ENCODE assay signal across 18 cellular contexts in the genomic region with DNA sequence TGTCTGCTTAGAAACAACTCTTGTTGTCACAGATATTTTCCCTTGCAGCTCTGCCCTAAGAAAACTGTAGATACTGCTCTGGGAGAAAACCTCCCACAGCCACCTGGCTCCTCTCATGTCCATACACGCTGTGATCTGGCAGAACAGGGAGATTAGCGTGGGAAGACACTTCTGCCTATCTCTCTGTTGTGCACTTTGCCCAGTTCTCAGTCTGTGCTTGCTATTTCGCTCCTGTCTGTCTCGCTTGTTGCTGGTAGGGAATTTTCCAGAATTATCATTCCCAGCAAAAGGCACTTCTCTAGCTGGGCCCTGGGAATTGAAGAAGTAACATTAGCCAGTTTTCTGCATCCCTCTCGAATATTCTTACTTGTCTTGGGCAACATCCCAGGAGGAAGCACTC. TPM values are rescaled to one million over a fixed set of nuclear protein-coding genes. Genes with fewer than 3 reads are reported as not detected.
DNase-seq lines count a peak whose midpoint lies in the region; ATAC-seq, FAIRE-seq and TF ChIP-seq lines count a peak whose summit lies in the region.
"Had no signal": no experiment of that assay in that cellular context is flagged by ENCODE, and none has a peak within 500 bp of the region (broad histone marks: within the 10 kb centered on the region; RNA-seq: fewer than 3 reads in every experiment).

No MANE protein-coding gene starts in this region.

- peak overlapping the region; percentile 50 for H3K27ac Mint-ChIP-seq in mesothelial cell of epicardium
- H3K27ac Mint-ChIP-seq: CD4-positive, alpha-beta T cell; H9; stimulated activated naive CD8-positive, alpha-beta T cell treated with anti-CD3 and anti-CD28 coated beads, Interleukin-15, Interleukin-2, amounts not matched to agents 100 ng/mL and 50 ng/mL, for 24 hours had no signal

- peaks cover 57% of the 10 kb centered on the region for H3K27me3 Mint-ChIP-seq in mesothelial cell of epicardium (ENCODE audit: low read depth)
- H3K27me3 Mint-ChIP-seq: CD4-positive, alpha-beta T cell had no signal

- TF ChIP-seq CTCF in RWPE1 (conservative IDR thresholded peaks at IDR 0.05; ENCODE audit: low read depth), result no peak
- TF ChIP-seq CTCF in mesothelial cell of epicardium (IDR thresholded peaks at IDR 0.05; ENCODE audit: unreplicated experiment), result no peak
- TF ChIP-seq CTCF in testis (IDR thresholded peaks at IDR 0.05), result no peak

- no peak overlapping the region for H3K4me3 Mint-ChIP-seq in mesothelial cell of epicardium
- H3K4me3 Mint-ChIP-seq: CD4-positive, alpha-beta T cell; central memory CD8-positive, alpha-beta T cell; H9; stimulated activated naive CD8-positive, alpha-beta T cell treated with anti-CD3 and anti-CD28 coated beads, Interleukin-15, Interleukin-2, amounts not matched to agents 100 ng/mL and 50 ng/mL, for 24 hours had no signal

- DNase-seq in RWPE1 (ENCODE audit: low spot score) (peak; percentile 30), mesothelial cell of epicardium (ENCODE audit: low spot score in 2 of 2, unreplicated experiment in 2 of 2) (no peak), testis (peak; percentile 89), HTR-8/SVneo (ENCODE audit: insufficient read length, low spot score) (no peak), NCI-H2029 treated with DMSO at 0.1 percent for 48 hours (lab: John Stamatoyannopoulos, UW) (no peak)
- no peak for DNase-seq in stimulated activated CD4-positive, alpha-beta T cell treated with anti-CD3 and anti-CD28 coated beads, Interleukin-12 subunit alpha, Interleukin-12 subunit beta, amount 100 ng/mL, for 4 hours
- DNase-seq: activated CD4-positive, CD25-positive, alpha-beta regulatory T cell; activated CD8-positive, alpha-beta memory T cell treated with anti-CD3 and anti-CD28 coated beads, Interleukin-2, amount 50 U/mL, for 4 hours; activated naive CD4-positive, alpha-beta T cell treated with anti-CD3 and anti-CD28 coated beads, Interleukin-2, amount 50 U/mL, for 16 hours; CD4-positive, alpha-beta T cell; H9; MG63; mucosa of descending colon; SW 1271 had no signal

- intact Hi-C loops in testis (cut with DNase I; ENCODE audit: low total_unique reads), result no loop called here

- no peak overlapping the region for H3K27ac ChIP-seq in RWPE1
- peak overlapping the region; percentile 45 to 58 for H3K27ac ChIP-seq in testis
- H3K27ac ChIP-seq: esophagus muscularis mucosa had no signal

- POLR2A ChIA-PET in RWPE1 (lab: Yijun Ruan, JAX; ENCODE audit: low non-redundant PET), result no interaction called here

- peaks cover 21% of the 10 kb centered on the region for H3K4me1 Mint-ChIP-seq in mesothelial cell of epicardium
- H3K4me1 Mint-ChIP-seq: central memory CD8-positive, alpha-beta T cell had no signal

- no peaks in the 10 kb centered on the region for H3K36me3 ChIP-seq in testis (ENCODE audit: low read depth, missing control alignments)
- H3K36me3 ChIP-seq: esophagus muscularis mucosa, MG63 had no signal

- H3K9me3 Mint-ChIP-seq in mesothelial cell of epicardium, result no peaks in the 10 kb centered on the region
- H3K9me3 Mint-ChIP-seq: CD4-positive, alpha-beta T cell; central memory CD8-positive, alpha-beta T cell; H9; stimulated activated naive CD8-positive, alpha-beta T cell treated with anti-CD3 and anti-CD28 coated beads, Interleukin-15, Interleukin-2, amounts not matched to agents 100 ng/mL and 50 ng/mL, for 24 hours had no signal

- 28 to 53% methylated on average over 5 of the region's 5 CpGs for WGBS in testis, 2 donors

- TF ChIP-seq POLR2A in testis (IDR thresholded peaks at IDR 0.05), result no peak

- CTCF ChIA-PET in RWPE1 (lab: Yijun Ruan, JAX), result interaction anchor here (0.7 kb wide), 1 partner anchor 181 kb away, joined by 3 read pairs; no protein-coding TSS in a partner anchor

- ATAC-seq in esophagus mucosa, result peak; percentile 78

- peaks cover 24% of the 10 kb centered on the region for H3K4me1 ChIP-seq in testis

- H3K9me3 ChIP-seq in testis, result no peaks in the 10 kb centered on the region
- H3K9me3 ChIP-seq: esophagus muscularis mucosa, MG63, mucosa of descending colon had no signal

- no peaks in the 10 kb centered on the region for H3K27me3 ChIP-seq in testis

- no peaks in the 10 kb centered on the region for H3K36me3 Mint-ChIP-seq in mesothelial cell of epicardium

- no peak overlapping the region for H3K4me3 ChIP-seq in testis
- H3K4me3 ChIP-seq: esophagus muscularis mucosa, MG63, mucosa of descending colon had no signal

- no peak for FAIRE-seq in HTR-8/SVneo (lab: Jason Lieb, UNC)

RNA-seq across cellular contexts. Expression of gene GATM, which starts 8.1 kb away (rescaled TPM):
- total RNA-seq in esophagus mucosa (11.3 TPM), mesothelial cell of epicardium (7.0 to 9.2 TPM (median 7.3 TPM) in 3 replicates), testis (100 to 1,000 TPM; 386 to 446 TPM)
- polyA plus RNA-seq in testis (ENCODE audit: insufficient read depth, low read depth, low replicate concordance), result 147 TPM

Comparison
In these comparisons a context has a peak if more than half of its experiments do, and no peak if none do; other contexts are left out.
1. DNase-seq: peak in RWPE1 (single experiment) and testis (single experiment); none in mesothelial cell of epicardium (0 of 2), HTR-8/SVneo (single experiment), stimulated activated CD4-positive, alpha-beta T cell treated with anti-CD3 and anti-CD28 coated beads, Interleukin-12 subunit alpha, Interleukin-12 subunit beta, amount 100 ng/mL, for 4 hours (single experiment) and NCI-H2029 treated with DMSO at 0.1 percent for 48 hours (single experiment).
2. RNA of gene GATM, which starts 8.1 kb away (total RNA-seq): 386 to 446 TPM in testis; 11.3 TPM in esophagus mucosa (single experiment) and 7.0 to 9.2 TPM in mesothelial cell of epicardium; every median in the first group is over 10 times any median in the second.